In genomic region chr15:101448336-101448735, GRCh38 we compare ENCODE assay signal across 23 cellular contexts.
"Had no signal": no experiment of that assay in that cellular context is flagged by ENCODE, and none has a peak within 500 bp of the region (broad histone marks: within the 10 kb centered on the region; RNA-seq: fewer than 3 reads in every experiment).

No MANE protein-coding gene starts in this region.

- H3K36me3 ChIP-seq: gastrocnemius medialis, heart left ventricle, left lung, neural progenitor cell, prostate gland, right atrium auricular region, suprapubic skin, thyroid gland, vagina had no signal

- ATAC-seq: esophagus mucosa; gastrocnemius medialis; heart left ventricle; left lung; naive thymus-derived CD4-positive, alpha-beta T cell; stimulated activated naive B cell treated with anti-CD40 and anti-IgM and Interleukin-4, amounts not matched to agents 10 μg/mL and 1 μg/mL and 100 μg/mL, for 72 hours had no signal

- H3K27ac ChIP-seq: epithelial cell of prostate, hepatocyte, left lung, neural progenitor cell, parathyroid adenoma, prostate gland, skin epidermis, suprapubic skin, thyroid gland, vagina had no signal

- H3K9me3 ChIP-seq: gastrocnemius medialis, left lung, prostate gland, right atrium auricular region, spleen, suprapubic skin, thyroid gland, vagina had no signal

- H3K4me1 ChIP-seq: parathyroid adenoma, prostate gland had no signal

- DNase-seq: cerebellar nuclear complex; effector CD8-positive, alpha-beta T cell; gastrocnemius medialis; mesenchymal stem cell; midbrain; naive thymus-derived CD4-positive, alpha-beta T cell; stimulated activated CD4-positive, alpha-beta T cell treated with anti-CD3 and anti-CD28 coated beads, Interleukin-2, amount 100 ng/mL, for 48 hours; stimulated activated naive B cell treated with anti-CD40 and anti-IgM and Interleukin-4, amounts not matched to agents 10 μg/mL and 1 μg/mL and 100 μg/mL, for 72 hours; thyroid gland; trophoblast cell had no signal

- H3K9ac ChIP-seq: neural progenitor cell, parathyroid adenoma had no signal

- H3K27me3 ChIP-seq: gastrocnemius medialis, heart left ventricle, hepatocyte, left lung, neural progenitor cell, right atrium auricular region, suprapubic skin, thyroid gland, vagina had no signal

- H3K4me3 ChIP-seq: gastrocnemius medialis, heart left ventricle, hepatocyte, left lung, neural progenitor cell, prostate gland, right atrium auricular region, skin epidermis, spleen, suprapubic skin, thyroid gland, vagina had no signal
